In genomic region chr17:80221401-80221800, GRCh38 we compare ENCODE assay signal across 1 cellular context.
TF ChIP-seq lines count a peak whose summit lies in the region.

No MANE protein-coding gene starts in this region.

TF ChIP-seq in K562, 482 proteins besides CTCF, POLR2A, EP300 and RAD21:
- TF ChIP-seq RBFOX2 (IDR thresholded peaks at IDR 0.05; ENCODE audit: low read depth, low read length) (0 out of 2 replicates have a peak, but pooled peaks have one; percentile 11), HOXB6 (CRISPR knock-in tag; IDR thresholded peaks at IDR 0.05; ENCODE audit: borderline replicate concordance) (no peak)
TF ChIP-seq in K562: peak in this region for 1.
